Comparison of ENCODE assay signal across 8 cellular contexts in genomic region chr19:3970313-3970807, GRCh38. TPM values are rescaled to one million over a fixed set of nuclear protein-coding genes. Genes with fewer than 3 reads are reported as not detected.
DNase-seq lines count a peak whose midpoint lies in the region; ATAC-seq and TF ChIP-seq lines count a peak whose summit lies in the region.

No MANE protein-coding gene starts in this region.

- H3K9me3 Mint-ChIP-seq in nephron progenitor cell = no peaks in the 10 kb centered on the region

- H3K36me3 Mint-ChIP-seq in nephron progenitor cell (ENCODE audit: low read depth) = peaks cover 17% of the 10 kb centered on the region

- peaks cover 26% of the 10 kb centered on the region for H3K36me3 ChIP-seq in BJ (ENCODE audit: control insufficient read depth, insufficient read depth, low read length)
- H3K36me3 ChIP-seq in MG63 = peaks cover 34% of the 10 kb centered on the region
- peaks cover 10% of the 10 kb centered on the region for H3K36me3 ChIP-seq in ectodermal cell (ENCODE audit: control insufficient read depth, insufficient read depth, low read length)

- peak overlapping the region; percentile 99 for H3K4me3 ChIP-seq in BJ (ENCODE audit: low read depth, low read length)
- peak overlapping the region; percentile 87 for H3K4me3 ChIP-seq in MG63
- peak overlapping the region; percentile 80 for H3K4me3 ChIP-seq in ectodermal cell (ENCODE audit: insufficient read depth, low read depth, low read length)

- H3K4me3 Mint-ChIP-seq in nephron progenitor cell = peak overlapping the region; percentile 89

- no peaks in the 10 kb centered on the region for H3K9me3 ChIP-seq in MG63
- H3K9me3 ChIP-seq in ectodermal cell (ENCODE audit: control insufficient read depth, low read length) = no peaks in the 10 kb centered on the region

- H3K27me3 ChIP-seq in BJ (ENCODE audit: control insufficient read depth, insufficient read depth, low read length) (no peaks in the 10 kb centered on the region), MG63 (no peaks in the 10 kb centered on the region), ectodermal cell (ENCODE audit: control insufficient read depth, insufficient read depth, low read length, poor library complexity, severe bottlenecking) (no peaks in the 10 kb centered on the region)

- POLR2A ChIA-PET in BJ (lab: Charles Lee) = interaction anchor here (1.0 to 1.5 kb wide), 3 partner anchors 12 to 15 kb away, joined by 6 to 9 read pairs (median 7); partner anchors contain the start of gene EEF2

- WGBS in ectodermal cell, 2 experiments = 0% methylated on average over 21 of the region's 22 CpGs

- H3K27ac Mint-ChIP-seq in nephron progenitor cell = peak overlapping the region; percentile 99

- ATAC-seq in HG02840 (IDR thresholded peaks at IDR 0.05; ENCODE audit: low FRiP score, unreplicated experiment) = no peak

- H3K27ac ChIP-seq in ectodermal cell (ENCODE audit: insufficient read depth, low read depth, low read length, poor library complexity, severe bottlenecking) = peak overlapping the region; percentile 56

- H3K4me1 Mint-ChIP-seq in nephron progenitor cell = peaks cover 35% of the 10 kb centered on the region

- TF ChIP-seq CTCF in BJ (IDR thresholded peaks at IDR 0.05; ENCODE audit: insufficient read depth, low read depth, low read length) (no peak), nephron progenitor cell (IDR thresholded peaks at IDR 0.05) (no peak)

- DNase-seq in BJ (ENCODE audit: low read depth) (no peak), MG63 (no peak), nephron progenitor cell (peak; percentile 22), SHP77 (lab: John Stamatoyannopoulos, UW) (no peak), NCI-H1105 treated with DMSO at 0.1 percent for 48 hours (lab: John Stamatoyannopoulos, UW) (no peak), UCSD-AML1 (lab: John Stamatoyannopoulos, UW; ENCODE audit: unreplicated experiment) (no peak)

- peaks cover 20% of the 10 kb centered on the region for H3K4me1 ChIP-seq in ectodermal cell (ENCODE audit: control insufficient read depth, insufficient read depth, low read length)

- CTCF ChIA-PET in BJ (lab: Yijun Ruan, JAX) = interaction anchor here (1.6 to 2.5 kb wide), 5 partner anchors 10 to 27 kb away, joined by 5 to 14 read pairs (median 7); no protein-coding TSS in a partner anchor

- peaks cover 6% of the 10 kb centered on the region for H3K27me3 Mint-ChIP-seq in nephron progenitor cell (ENCODE audit: low read depth, poor library complexity)

RNA-seq across cellular contexts. Expression of gene DAPK3, which starts 0.5 kb away (rescaled TPM):
- polyA plus RNA-seq in BJ (2011; rRNA removed) = 132 and 178 TPM in 2 replicates
- 95.0 and 99.1 TPM in 2 replicates for polyA minus RNA-seq in BJ (2011; rRNA and poly(A)+ RNA removed)
- 123 and 126 TPM in 2 replicates for total RNA-seq in MG63 (2014; rRNA removed; shearing (Covaris generic); ENCODE audit: low replicate concordance)
- polyA plus RNA-seq in ectodermal cell (2013, experiment 1 of 4) = 82.7 TPM
- polyA plus RNA-seq in ectodermal cell (2013, experiment 2 of 4) = 80.7 TPM
- 49.1 TPM for polyA plus RNA-seq in ectodermal cell (2013, experiment 3 of 4)
- 53.3 TPM for polyA plus RNA-seq in ectodermal cell (2013, experiment 4 of 4)

RNA-seq across cellular contexts. Expression of gene EEF2, which starts 14.9 kb away (rescaled TPM):
- polyA plus RNA-seq in BJ (2011; rRNA removed) = 1,661 and 2,469 TPM in 2 replicates
- polyA minus RNA-seq in BJ (2011; rRNA and poly(A)+ RNA removed) = 1,581 and 1,890 TPM in 2 replicates
- 1,092 and 1,573 TPM in 2 replicates for total RNA-seq in MG63 (2014; rRNA removed; shearing (Covaris generic); ENCODE audit: low replicate concordance)
- 2,748 TPM for polyA plus RNA-seq in ectodermal cell (2013, experiment 1 of 4)
- 2,913 TPM for polyA plus RNA-seq in ectodermal cell (2013, experiment 2 of 4)
- polyA plus RNA-seq in ectodermal cell (2013, experiment 3 of 4) = 2,171 TPM
- 2,324 TPM for polyA plus RNA-seq in ectodermal cell (2013, experiment 4 of 4)

RNA-seq across cellular contexts. Expression of gene PIAS4, which starts 37.2 kb away (rescaled TPM):
- polyA plus RNA-seq in BJ (2011; rRNA removed) = 10.9 and 18.2 TPM in 2 replicates
- 10.9 and 14.0 TPM in 2 replicates for polyA minus RNA-seq in BJ (2011; rRNA and poly(A)+ RNA removed)
- 7.4 and 10.4 TPM in 2 replicates for total RNA-seq in MG63 (2014; rRNA removed; shearing (Covaris generic); ENCODE audit: low replicate concordance)
- polyA plus RNA-seq in ectodermal cell (2013, experiment 1 of 4) = 42.6 TPM
- polyA plus RNA-seq in ectodermal cell (2013, experiment 2 of 4) = 44.6 TPM
- polyA plus RNA-seq in ectodermal cell (2013, experiment 3 of 4) = 33.7 TPM
- 34.3 TPM for polyA plus RNA-seq in ectodermal cell (2013, experiment 4 of 4)

RNA-seq across cellular contexts. Expression of gene NMRK2, which starts 37.5 kb away (rescaled TPM):
- not detected in 2 replicates for polyA plus RNA-seq in BJ (2011; rRNA removed)
- not detected in 2 replicates for polyA minus RNA-seq in BJ (2011; rRNA and poly(A)+ RNA removed)
- not detected in 2 replicates for total RNA-seq in MG63 (2014; rRNA removed; shearing (Covaris generic); ENCODE audit: low replicate concordance)
- polyA plus RNA-seq in ectodermal cell (2013, experiment 1 of 4) = 2.9 TPM
- polyA plus RNA-seq in ectodermal cell (2013, experiment 2 of 4) = 1.9 TPM
- polyA plus RNA-seq in ectodermal cell (2013, experiment 3 of 4) = 1.8 TPM
- 2.2 TPM for polyA plus RNA-seq in ectodermal cell (2013, experiment 4 of 4)
